Comparison of ENCODE assay signal across 34 cellular contexts in the genomic region with DNA sequence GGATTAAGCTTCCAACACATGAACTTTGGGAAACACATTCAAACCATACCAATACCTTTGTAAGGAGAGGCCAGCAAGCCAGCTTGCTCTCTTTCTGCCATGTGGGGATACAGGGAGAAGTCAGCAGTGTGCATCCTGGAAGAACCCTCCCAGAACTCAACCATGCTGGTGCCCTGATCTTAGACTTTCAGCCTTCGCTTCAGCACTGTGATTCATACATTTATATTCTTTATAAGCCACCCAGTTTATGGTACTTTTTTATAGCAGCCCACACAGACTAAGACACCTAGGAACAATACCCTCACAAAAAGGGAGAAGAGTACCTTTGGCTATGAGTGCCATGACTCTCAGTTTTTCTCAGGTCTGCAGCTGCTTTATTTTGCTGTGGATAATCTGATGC. TPM values are rescaled to one million over a fixed set of nuclear protein-coding genes. Genes with fewer than 3 reads are reported as not detected.
"Had no signal": no experiment of that assay in that cellular context is flagged by ENCODE, and none has a peak within 500 bp of the region (broad histone marks: within the 10 kb centered on the region; RNA-seq: fewer than 3 reads in every experiment).

No MANE protein-coding gene starts in this region.

- H3K27ac ChIP-seq: ascending aorta, breast epithelium, cardiac muscle cell, colonic mucosa, epithelial cell of prostate, esophagus squamous epithelium, heart left ventricle had no signal

- DNase-seq: activated CD4-positive, alpha-beta memory T cell treated with anti-CD3 and anti-CD28 coated beads for 36 hours; activated CD4-positive, alpha-beta T cell treated with anti-CD3 and anti-CD28 coated beads for 36 hours; activated CD4-positive, alpha-beta T cell treated with anti-CD3 and anti-CD28 coated beads, Interleukin-2, amount 10 ng/mL, durations not matched to agents 24 days and 14 days; activated CD4-positive, CD25-positive, alpha-beta regulatory T cell; activated CD4-positive, CD25-positive, alpha-beta regulatory T cell treated with anti-CD3 and anti-CD28 coated beads, Interleukin-2, amount 50 U/mL, for 72 hours; activated CD8-positive, alpha-beta memory T cell treated with anti-CD3 and anti-CD28 coated beads, Interleukin-2, amount 10 ng/mL, durations not matched to agents 7 days and 5 days; activated CD8-positive, alpha-beta memory T cell treated with anti-CD3 and anti-CD28 coated beads, Interleukin-2, amount 50 U/mL, for 4 hours; activated CD8-positive, alpha-beta T cell treated with anti-CD3 and anti-CD28 coated beads, Interleukin-2, amount 10 ng/mL, durations not matched to agents 7 days and 5 days; activated effector memory CD4-positive, alpha-beta T cell treated with anti-CD3 and anti-CD28 coated beads, Interleukin-2, amount 50 U/mL, for 16 hours; activated naive CD4-positive, alpha-beta T cell treated with anti-CD3 and anti-CD28 coated beads, Interleukin-2, amount 10 ng/mL, durations not matched to agents 7 days and 5 days; activated naive CD8-positive, alpha-beta T cell treated with anti-CD3 and anti-CD28 coated beads, Interleukin-2, amount 10 ng/mL, durations not matched to agents 7 days and 5 days; activated T-cell treated with anti-CD3 and anti-CD28 coated beads, Interleukin-2, amount 50 U/mL, for 1 hour; activated T-cell treated with anti-CD3 and anti-CD28 coated beads, Interleukin-2, amount 50 U/mL, for 48 hours; central memory CD4-positive, alpha-beta T cell; cerebellar nuclear complex; colonic mucosa; effector CD8-positive, alpha-beta T cell; esophagus squamous epithelium; heart left ventricle; T-helper 2 cell had no signal

- H3K4me3 ChIP-seq: ascending aorta, breast epithelium, cardiac muscle cell, colonic mucosa, esophagus squamous epithelium, heart left ventricle had no signal

- H3K9me3 ChIP-seq: ascending aorta, breast epithelium, colonic mucosa, esophagus squamous epithelium, heart left ventricle had no signal

- FAIRE-seq: endometrium, endothelial cell of umbilical vein, frontal cortex had no signal

- H3K36me3 ChIP-seq: ascending aorta, breast epithelium, cardiac muscle cell, colonic mucosa, esophagus squamous epithelium, heart left ventricle had no signal

- H3K4me1 ChIP-seq: ascending aorta, breast epithelium, esophagus squamous epithelium, heart left ventricle had no signal

- ATAC-seq: activated CD4-positive, alpha-beta T cell treated with anti-CD3 and anti-CD28 coated beads for 36 hours; activated CD8-positive, alpha-beta memory T cell treated with anti-CD3 and anti-CD28 coated beads, Interleukin-2, amount 10 ng/mL, durations not matched to agents 7 days and 5 days; activated CD8-positive, alpha-beta T cell treated with anti-CD3 and anti-CD28 coated beads, Interleukin-2, amount 10 ng/mL, durations not matched to agents 7 days and 5 days; activated naive CD4-positive, alpha-beta T cell treated with anti-CD3 and anti-CD28 coated beads, Interleukin-2, amount 50 U/mL, for 72 hours had no signal

- H3K27me3 ChIP-seq: ascending aorta, breast epithelium, cardiac muscle cell, colonic mucosa, esophagus squamous epithelium, heart left ventricle had no signal

RNA-seq across cellular contexts. Expression of gene C1orf87, which starts 35.9 kb away (rescaled TPM):
- total RNA-seq: activated CD4-positive, alpha-beta memory T cell treated with anti-CD3 and anti-CD28 coated beads for 36 hours; activated CD4-positive, alpha-beta T cell treated with anti-CD3 and anti-CD28 coated beads for 36 hours; activated CD4-positive, alpha-beta T cell treated with anti-CD3 and anti-CD28 coated beads, Interleukin-2, amount 10 ng/mL, durations not matched to agents 24 days and 14 days; activated CD8-positive, alpha-beta memory T cell treated with anti-CD3 and anti-CD28 coated beads for 36 hours; activated CD8-positive, alpha-beta memory T cell treated with anti-CD3 and anti-CD28 coated beads, Interleukin-2, amount 10 ng/mL, durations not matched to agents 7 days and 5 days; activated CD8-positive, alpha-beta T cell treated with anti-CD3 and anti-CD28 coated beads, Interleukin-2, amount 10 ng/mL, durations not matched to agents 7 days and 5 days; activated naive CD4-positive, alpha-beta T cell treated with anti-CD3 and anti-CD28 coated beads, Interleukin-2, amount 50 U/mL, for 72 hours; activated naive CD8-positive, alpha-beta T cell treated with anti-CD3 and anti-CD28 coated beads, Interleukin-2, amount 10 ng/mL, durations not matched to agents 7 days and 5 days; activated T-helper 1 cell treated with anti-CD3 and anti-CD28 coated beads, Interleukin-12 subunit alpha, Interleukin-12 subunit beta, Interleukin-2, Interleukin-4 antibody, amounts not matched to agents 30 ng/mL and 10 ng/mL and 1 ng/mL, durations not matched to agents 14 hours and 24 hours and 36 hours; activated T-helper 2 cell treated with anti-CD3 and anti-CD28 coated beads, Interferon-gamma antibody, Interleukin-2, Interleukin-4, amounts not matched to agents 10 μg/mL and 5 μg/mL and 100 μg/mL, durations not matched to agents 14 hours and 24 hours and 36 hours; ascending aorta; breast epithelium; cardiac muscle cell; colonic mucosa; dermis microvascular lymphatic vessel endothelial cell; endothelial cell of umbilical vein; esophagus squamous epithelium; frontal cortex; heart left ventricle; T-helper 1 cell treated with Interleukin-12 subunit alpha and Interleukin-12 subunit beta and Interleukin-4 antibody, amounts not matched to agents 30 ng/mL and 1 ng/mL, for 36 hours had no signal
- polyA plus RNA-seq: cardiac muscle cell, endothelial cell of umbilical vein, esophagus, heart left ventricle had no signal
